1 cellular context compared by ENCODE assay signal in the genomic region with DNA sequence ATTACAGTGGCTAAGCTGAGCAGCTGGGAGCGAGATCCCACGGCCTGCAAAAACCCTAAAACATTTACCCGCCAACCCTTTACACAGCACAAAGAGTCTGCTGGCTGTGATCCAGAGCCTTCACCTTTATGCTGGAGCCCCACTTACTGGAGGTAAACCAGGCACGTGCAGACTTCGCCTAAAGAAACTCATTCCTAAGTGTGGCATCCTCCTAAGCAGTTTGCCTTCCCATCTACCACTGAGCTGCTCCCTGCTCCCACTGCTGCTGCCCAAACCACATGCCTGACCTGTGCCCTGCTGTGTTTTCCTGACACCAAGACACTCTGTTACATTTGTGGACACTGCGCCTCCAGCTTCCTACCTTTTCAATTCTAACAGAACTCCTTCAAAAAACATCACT.
TF ChIP-seq lines count a peak whose summit lies in the region.

No MANE protein-coding gene starts in this region.

TF ChIP-seq in WTC11, 78 proteins besides CTCF, POLR2A, EP300 and RAD21 (continued from another document):
- TF ChIP-seq, protein P1, sequence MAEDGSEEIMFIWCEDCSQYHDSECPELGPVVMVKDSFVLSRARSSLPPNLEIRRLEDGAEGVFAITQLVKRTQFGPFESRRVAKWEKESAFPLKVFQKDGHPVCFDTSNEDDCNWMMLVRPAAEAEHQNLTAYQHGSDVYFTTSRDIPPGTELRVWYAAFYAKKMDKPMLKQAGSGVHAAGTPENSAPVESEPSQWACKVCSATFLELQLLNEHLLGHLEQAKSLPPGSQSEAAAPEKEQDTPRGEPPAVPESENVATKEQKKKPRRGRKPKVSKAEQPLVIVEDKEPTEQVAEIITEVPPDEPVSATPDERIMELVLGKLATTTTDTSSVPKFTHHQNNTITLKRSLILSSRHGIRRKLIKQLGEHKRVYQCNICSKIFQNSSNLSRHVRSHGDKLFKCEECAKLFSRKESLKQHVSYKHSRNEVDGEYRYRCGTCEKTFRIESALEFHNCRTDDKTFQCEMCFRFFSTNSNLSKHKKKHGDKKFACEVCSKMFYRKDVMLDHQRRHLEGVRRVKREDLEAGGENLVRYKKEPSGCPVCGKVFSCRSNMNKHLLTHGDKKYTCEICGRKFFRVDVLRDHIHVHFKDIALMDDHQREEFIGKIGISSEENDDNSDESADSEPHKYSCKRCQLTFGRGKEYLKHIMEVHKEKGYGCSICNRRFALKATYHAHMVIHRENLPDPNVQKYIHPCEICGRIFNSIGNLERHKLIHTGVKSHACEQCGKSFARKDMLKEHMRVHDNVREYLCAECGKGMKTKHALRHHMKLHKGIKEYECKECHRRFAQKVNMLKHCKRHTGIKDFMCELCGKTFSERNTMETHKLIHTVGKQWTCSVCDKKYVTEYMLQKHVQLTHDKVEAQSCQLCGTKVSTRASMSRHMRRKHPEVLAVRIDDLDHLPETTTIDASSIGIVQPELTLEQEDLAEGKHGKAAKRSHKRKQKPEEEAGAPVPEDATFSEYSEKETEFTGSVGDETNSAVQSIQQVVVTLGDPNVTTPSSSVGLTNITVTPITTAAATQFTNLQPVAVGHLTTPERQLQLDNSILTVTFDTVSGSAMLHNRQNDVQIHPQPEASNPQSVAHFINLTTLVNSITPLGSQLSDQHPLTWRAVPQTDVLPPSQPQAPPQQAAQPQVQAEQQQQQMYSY (CRISPR knock-in tag; IDR thresholded peaks at IDR 0.05): no peak
- TF ChIP-seq TEAD1 (CRISPR knock-in tag; IDR thresholded peaks at IDR 0.05): no peak
- TF ChIP-seq, protein P2, sequence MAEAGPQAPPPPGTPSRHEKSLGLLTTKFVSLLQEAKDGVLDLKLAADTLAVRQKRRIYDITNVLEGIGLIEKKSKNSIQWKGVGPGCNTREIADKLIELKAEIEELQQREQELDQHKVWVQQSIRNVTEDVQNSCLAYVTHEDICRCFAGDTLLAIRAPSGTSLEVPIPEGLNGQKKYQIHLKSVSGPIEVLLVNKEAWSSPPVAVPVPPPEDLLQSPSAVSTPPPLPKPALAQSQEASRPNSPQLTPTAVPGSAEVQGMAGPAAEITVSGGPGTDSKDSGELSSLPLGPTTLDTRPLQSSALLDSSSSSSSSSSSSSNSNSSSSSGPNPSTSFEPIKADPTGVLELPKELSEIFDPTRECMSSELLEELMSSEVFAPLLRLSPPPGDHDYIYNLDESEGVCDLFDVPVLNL (CRISPR knock-in tag; IDR thresholded peaks at IDR 0.05; ENCODE audit: borderline replicate concordance, low read depth): no peak
- TF ChIP-seq ZNF416 (CRISPR knock-in tag; IDR thresholded peaks at IDR 0.05): no peak
- no peak for TF ChIP-seq ZNF219 (CRISPR knock-in tag; IDR thresholded peaks at IDR 0.05; ENCODE audit: borderline replicate concordance)
- TF ChIP-seq IRF2 (CRISPR knock-in tag; IDR thresholded peaks at IDR 0.05; ENCODE audit: borderline replicate concordance, low read depth): no peak
- no peak for TF ChIP-seq ZNF263 (CRISPR knock-in tag; IDR thresholded peaks at IDR 0.05; ENCODE audit: low read depth)
- no peak for TF ChIP-seq SMAD3 (CRISPR knock-in tag; IDR thresholded peaks at IDR 0.05; ENCODE audit: borderline replicate concordance)
